Comparison of ENCODE assay signal across 17 cellular contexts in genomic region chr11:44595006-44595405, GRCh38. TPM values are rescaled to one million over a fixed set of nuclear protein-coding genes. Genes with fewer than 3 reads are reported as not detected.
DNase-seq lines count a peak whose midpoint lies in the region; ATAC-seq and TF ChIP-seq lines count a peak whose summit lies in the region.
"Had no signal": no experiment of that assay in that cellular context is flagged by ENCODE, and none has a peak within 500 bp of the region (broad histone marks: within the 10 kb centered on the region; RNA-seq: fewer than 3 reads in every experiment).

No MANE protein-coding gene starts in this region.

- DNase-seq in breast epithelium (ENCODE audit: low spot score in 2 of 2) (no peak), mammary epithelial cell (no peak), memory B cell (ENCODE audit: low spot score in 2 of 2) (no peak), upper lobe of right lung (no peak), osteoblast (ENCODE audit: insufficient read length, low spot score, missing footprints) (no peak)
- DNase-seq in activated CD8-positive, alpha-beta T cell treated with anti-CD3 and anti-CD28 coated beads for 36 hours = no peak
- DNase-seq: activated CD8-positive, alpha-beta memory T cell treated with anti-CD3 and anti-CD28 coated beads, Interleukin-2, amount 50 U/mL, for 4 hours; anterior cingulate cortex; DMS79; NCI-H1105 treated with DMSO at 0.1 percent for 48 hours; SIG-M5; stimulated activated naive CD8-positive, alpha-beta T cell treated with anti-CD3 and anti-CD28 coated beads, Interleukin-15, amount 100 ng/mL, for 72 hours had no signal

- no peaks in the 10 kb centered on the region for H3K9me3 Mint-ChIP-seq in activated CD8-positive, alpha-beta T cell treated with anti-CD3 and anti-CD28 coated beads for 36 hours
- H3K9me3 Mint-ChIP-seq in memory B cell = no peaks in the 10 kb centered on the region
- H3K9me3 Mint-ChIP-seq: dendritic cell treated with granulocyte-macrophage colony-stimulating factor and Interleukin-4, amounts not matched to agents 40 ng/mL and 50 ng/mL, for 4 days; stimulated activated naive CD8-positive, alpha-beta T cell treated with anti-CD3 and anti-CD28 coated beads, Interleukin-15, amount 100 ng/mL, for 72 hours had no signal

- H3K9ac ChIP-seq in mammary epithelial cell (ENCODE audit: insufficient read depth, low read length) = no peak overlapping the region

- no peak for ATAC-seq in activated CD8-positive, alpha-beta T cell treated with anti-CD3 and anti-CD28 coated beads for 36 hours
- ATAC-seq in memory B cell (ENCODE audit: low read depth) (no peak), upper lobe of right lung (no peak), GM21515 (IDR thresholded peaks at IDR 0.05; ENCODE audit: unreplicated experiment) (no peak), GM19455 (IDR thresholded peaks at IDR 0.05; ENCODE audit: unreplicated experiment) (no peak)
- ATAC-seq: HepG2; sciatic nerve; stimulated activated naive CD8-positive, alpha-beta T cell treated with anti-CD3 and anti-CD28 coated beads, Interleukin-15, amount 100 ng/mL, for 72 hours had no signal

- CTCF ChIA-PET in mammary epithelial cell (lab: Charles Lee; ENCODE audit: low non-redundant PET) = no interaction called here
- CTCF ChIA-PET in activated CD8-positive, alpha-beta T cell treated with anti-CD3 and anti-CD28 coated beads for 36 hours (lab: Charles Lee) = interaction anchor here (0.9 kb wide), 1 partner anchor 17 kb away, joined by 3 read pairs; no protein-coding TSS in a partner anchor

- TF ChIP-seq CTCF in breast epithelium (IDR thresholded peaks at IDR 0.05) (no peak), mammary epithelial cell (conservative IDR thresholded peaks at IDR 0.05 in 1 of 2, IDR thresholded peaks at IDR 0.05 in 1 of 2; ENCODE audit: extremely low read depth in 1 of 2, insufficient read depth in 1 of 2, low read depth in 1 of 2, low read length in 2 of 2) (no peak), upper lobe of right lung (IDR thresholded peaks at IDR 0.05) (no peak), osteoblast (IDR thresholded peaks at IDR 0.05; ENCODE audit: extremely low read depth, low read depth, low read length) (no peak)
- TF ChIP-seq CTCF in activated CD8-positive, alpha-beta T cell treated with anti-CD3 and anti-CD28 coated beads for 36 hours (IDR thresholded peaks at IDR 0.05) = no peak

- 100% methylated on average over 2 of the region's 6 CpGs for WGBS in mammary epithelial cell (ENCODE audit: low coverage, missing lambda C conversion rate)

- no peak for TF ChIP-seq POLR2A in breast epithelium (IDR thresholded peaks at IDR 0.05)

- H3K79me2 ChIP-seq in mammary epithelial cell (ENCODE audit: insufficient read depth, low read length) (peaks cover 3% of the 10 kb centered on the region), osteoblast (ENCODE audit: insufficient read depth, low read length) (no peaks in the 10 kb centered on the region)

- no peaks in the 10 kb centered on the region for H3K27me3 ChIP-seq in breast epithelium
- H3K27me3 ChIP-seq in mammary epithelial cell (ENCODE audit: insufficient read depth, low read length) = no peaks in the 10 kb centered on the region
- no peaks in the 10 kb centered on the region for H3K27me3 ChIP-seq in upper lobe of right lung
- H3K27me3 ChIP-seq in osteoblast (ENCODE audit: insufficient read depth, low read length) = no peaks in the 10 kb centered on the region

- H3K4me2 ChIP-seq in mammary epithelial cell (ENCODE audit: insufficient read depth, low read depth, low read length) = no peak overlapping the region
- no peak overlapping the region for H3K4me2 ChIP-seq in osteoblast (ENCODE audit: insufficient read depth, low read length)

- H4K20me1 ChIP-seq in mammary epithelial cell (ENCODE audit: insufficient read depth, low read length) (no peaks in the 10 kb centered on the region), osteoblast (ENCODE audit: insufficient read depth, low read length) (no peaks in the 10 kb centered on the region)

- no peak overlapping the region for H3K4me3 Mint-ChIP-seq in activated CD8-positive, alpha-beta T cell treated with anti-CD3 and anti-CD28 coated beads for 36 hours
- H3K4me3 Mint-ChIP-seq in memory B cell = peak overlapping the region; percentile 0
- H3K4me3 Mint-ChIP-seq: dendritic cell treated with granulocyte-macrophage colony-stimulating factor and Interleukin-4, amounts not matched to agents 40 ng/mL and 50 ng/mL, for 4 days had no signal

- peaks cover 75% of the 10 kb centered on the region for H3K4me1 Mint-ChIP-seq in activated CD8-positive, alpha-beta T cell treated with anti-CD3 and anti-CD28 coated beads for 36 hours (ENCODE audit: low read depth)
- H3K4me1 Mint-ChIP-seq in memory B cell = peaks cover 72% of the 10 kb centered on the region

- POLR2A ChIA-PET in activated CD8-positive, alpha-beta T cell treated with anti-CD3 and anti-CD28 coated beads for 36 hours (lab: Charles Lee) = interaction anchor here (0.9 to 1.4 kb wide), 3 partner anchors 15 to 18 kb away, joined by 3 to 6 read pairs (median 3); no protein-coding TSS in a partner anchor

- H3K4me3 ChIP-seq in breast epithelium (no peak overlapping the region), mammary epithelial cell (replicated peaks in 1 of 3; ENCODE audit: insufficient read depth in 1 of 3, low read depth in 2 of 3, low read length in 3 of 3) (no peak overlapping the region), upper lobe of right lung (no peak overlapping the region), osteoblast (ENCODE audit: insufficient read depth, low read length) (no peak overlapping the region)

- in situ Hi-C loops in mammary epithelial cell (cut with MboI; ENCODE audit: low sequenced_read_pairs in 2 of 2) = no loop called here

- intact Hi-C loops in breast epithelium (cut with DNase I; ENCODE audit: low total_unique reads) = no loop called here
- intact Hi-C loops in mammary epithelial cell (cut with micrococcal nuclease) = no loop called here
- intact Hi-C loops in activated CD8-positive, alpha-beta T cell treated with anti-CD3 and anti-CD28 coated beads for 36 hours (cut with micrococcal nuclease) = no loop called here
- intact Hi-C loops in upper lobe of right lung (cut with DNase I) = no loop called here

- H3K9me3 ChIP-seq in breast epithelium (no peaks in the 10 kb centered on the region), mammary epithelial cell (replicated peaks; ENCODE audit: insufficient read depth, low read length) (no peaks in the 10 kb centered on the region), upper lobe of right lung (no peaks in the 10 kb centered on the region), osteoblast (ENCODE audit: low read depth, low read length) (no peaks in the 10 kb centered on the region)

- dilution Hi-C loops in mammary epithelial cell (cut with HindIII; ENCODE audit: low sequenced_read_pairs) = no loop called here

- peaks cover 67% of the 10 kb centered on the region for H3K36me3 Mint-ChIP-seq in activated CD8-positive, alpha-beta T cell treated with anti-CD3 and anti-CD28 coated beads for 36 hours (ENCODE audit: low read depth)
- peaks cover 26% of the 10 kb centered on the region for H3K36me3 Mint-ChIP-seq in memory B cell

- peak overlapping the region; percentile 73 for H3K27ac Mint-ChIP-seq in activated CD8-positive, alpha-beta T cell treated with anti-CD3 and anti-CD28 coated beads for 36 hours
- peak overlapping the region; percentile 98 for H3K27ac Mint-ChIP-seq in memory B cell

- H3K4me1 ChIP-seq in breast epithelium (peaks cover 12 to 14% of the 10 kb centered on the region in 2 donors), mammary epithelial cell (ENCODE audit: insufficient read depth, low read length) (peaks cover 12% of the 10 kb centered on the region), upper lobe of right lung (peaks cover 48% of the 10 kb centered on the region), osteoblast (ENCODE audit: insufficient read depth, low read length) (peaks cover 8% of the 10 kb centered on the region)

- no peak overlapping the region for H2AFZ ChIP-seq in mammary epithelial cell (ENCODE audit: low read depth, low read length)
- H2AFZ ChIP-seq in osteoblast (ENCODE audit: low read length) = no peak overlapping the region

- no peaks in the 10 kb centered on the region for H3K36me3 ChIP-seq in breast epithelium
- H3K36me3 ChIP-seq in mammary epithelial cell (ENCODE audit: insufficient read depth, low read length) = no peaks in the 10 kb centered on the region
- no peaks in the 10 kb centered on the region for H3K36me3 ChIP-seq in upper lobe of right lung
- H3K36me3 ChIP-seq in osteoblast (ENCODE audit: insufficient read depth, low read length) = no peaks in the 10 kb centered on the region

- no TSS peak for BruUV-seq in mammary epithelial cell (replicated peaks; lab: Mats Ljungman, UMichigan)

- H3K27ac ChIP-seq in breast epithelium (peak overlapping the region; percentile 35 to 63), mammary epithelial cell (ENCODE audit: insufficient read depth, low read depth, low read length) (no peak overlapping the region), upper lobe of right lung (peak overlapping the region; percentile 74), osteoblast (ENCODE audit: low read depth, low read length) (no peak overlapping the region)

- H3K27me3 Mint-ChIP-seq in activated CD8-positive, alpha-beta T cell treated with anti-CD3 and anti-CD28 coated beads for 36 hours = no peaks in the 10 kb centered on the region
- H3K27me3 Mint-ChIP-seq in memory B cell = no peaks in the 10 kb centered on the region
- H3K27me3 Mint-ChIP-seq: dendritic cell treated with granulocyte-macrophage colony-stimulating factor and Interleukin-4, amounts not matched to agents 40 ng/mL and 50 ng/mL, for 4 days; stimulated activated naive CD8-positive, alpha-beta T cell treated with anti-CD3 and anti-CD28 coated beads, Interleukin-15, amount 100 ng/mL, for 72 hours had no signal

RNA-seq across cellular contexts. Expression of gene CD82, which starts 29.5 kb away (rescaled TPM):
- 10 to 100 TPM; 12.0 to 40.4 (median 38.0) TPM for total RNA-seq in breast epithelium
- total RNA-seq in mammary epithelial cell = 100 to 1,000 TPM in 1 of 2 donors, 10 to 100 TPM in 1; 38.8 to 309 TPM
- polyA plus RNA-seq in mammary epithelial cell = 232 TPM
- polyA minus RNA-seq in mammary epithelial cell = 109 TPM
- total RNA-seq in activated CD8-positive, alpha-beta T cell treated with anti-CD3 and anti-CD28 coated beads for 36 hours = 100 to 1,000 TPM; 289 to 319 TPM
- 144 TPM for total RNA-seq in upper lobe of right lung
- total RNA-seq in osteoblast = 14.7 and 23.2 TPM in 2 replicates
- total RNA-seq: HepG2 had no signal

Comparison
In these comparisons a context has a peak if more than half of its experiments do, and no peak if none do; other contexts are left out.
1. H3K27ac ChIP-seq: peak in breast epithelium (2 of 2) and upper lobe of right lung (single experiment); none in mammary epithelial cell (single experiment) and osteoblast (single experiment).